In genomic region chr1:204108312-204109141, GRCh38 we compare ENCODE assay signal across 13 cellular contexts. TPM values are rescaled to one million over a fixed set of nuclear protein-coding genes. Genes with fewer than 3 reads are reported as not detected.
DNase-seq lines count a peak whose midpoint lies in the region; ATAC-seq and TF ChIP-seq lines count a peak whose summit lies in the region.
"Had no signal": no experiment of that assay in that cellular context is flagged by ENCODE, and none has a peak within 500 bp of the region (broad histone marks: within the 10 kb centered on the region; RNA-seq: fewer than 3 reads in every experiment).

No MANE protein-coding gene starts in this region.

- H3K9me3 ChIP-seq in iPS DF 6.9 (ENCODE audit: control insufficient read depth, insufficient read depth, low read length) (no peaks in the 10 kb centered on the region), prostate gland (no peaks in the 10 kb centered on the region)
- H3K9me3 ChIP-seq: body of pancreas, Caco-2 had no signal

- ATAC-seq in GM19351 (IDR thresholded peaks at IDR 0.05; ENCODE audit: unreplicated experiment): no peak
- ATAC-seq: activated T-cell treated with anti-CD3 and anti-CD28 coated beads, Interleukin-2, amount 50 U/mL, for 72 hours; body of pancreas; K562 had no signal

- intact Hi-C loops in prostate gland (cut with DNase I): no loop called here

- H3K27me3 ChIP-seq in iPS DF 6.9 (ENCODE audit: control insufficient read depth, insufficient read depth, low read length): no peaks in the 10 kb centered on the region
- no peaks in the 10 kb centered on the region for H3K27me3 ChIP-seq in prostate gland (replicated peaks; ENCODE audit: insufficient read depth)
- H3K27me3 ChIP-seq: body of pancreas had no signal

- H3K4me3 ChIP-seq in iPS DF 6.9 (ENCODE audit: low read length) (no peak overlapping the region), prostate gland (no peak overlapping the region)
- H3K4me3 ChIP-seq: body of pancreas, K562 had no signal

- TF ChIP-seq CTCF in prostate gland (IDR thresholded peaks at IDR 0.05): no peak

- TF ChIP-seq POLR2A in prostate gland (IDR thresholded peaks at IDR 0.05): no peak

- H3K4me1 ChIP-seq in iPS DF 6.9 (ENCODE audit: control insufficient read depth, insufficient read depth, low read length) (peaks cover 26% of the 10 kb centered on the region), prostate gland (replicated peaks) (peaks cover 20% of the 10 kb centered on the region)

- H3K36me3 ChIP-seq in iPS DF 6.9 (ENCODE audit: control insufficient read depth, insufficient read depth, low read length) (no peaks in the 10 kb centered on the region), prostate gland (no peaks in the 10 kb centered on the region)

- H3K27ac ChIP-seq in iPS DF 6.9 (ENCODE audit: low read length): no peak overlapping the region
- peak overlapping the region; percentile 11 to 50 for H3K27ac ChIP-seq in prostate gland

- DNase-seq in NCI-H128 (lab: John Stamatoyannopoulos, UW; ENCODE audit: unreplicated experiment) (peak; percentile 50), NCI-H774 (lab: John Stamatoyannopoulos, UW) (peak; percentile 72), iPS DF 6.9 (ENCODE audit: low read depth, low spot score) (peak; percentile 66), prostate gland (ENCODE audit: low spot score) (no peak), Kasumi-1 (lab: John Stamatoyannopoulos, UW) (no peak), Ammon's horn (ENCODE audit: low spot score) (no peak), cerebellar cortex (ENCODE audit: low spot score) (no peak)
- DNase-seq: activated T-cell treated with anti-CD3 and anti-CD28 coated beads, Interleukin-2, amount 50 U/mL, for 72 hours; body of pancreas; Caco-2 had no signal

- no CpG with 5 or more reads among the region's 21 CpGs for WGBS in iPS DF 6.9 (ENCODE audit: insufficient coverage, insufficient read length)
- 38% methylated on average over 21 of the region's 21 CpGs for WGBS in prostate gland

RNA-seq across cellular contexts. Expression of gene SOX13, which starts 35.6 kb away (rescaled TPM):
- total RNA-seq in prostate gland: 10 to 100 TPM; 91.9 to 95.9 TPM

RNA-seq across cellular contexts. Expression of gene ETNK2, which starts 43.3 kb away (rescaled TPM):
- total RNA-seq in prostate gland: 10 to 100 TPM; 25.3 to 84.5 TPM

RNA-seq across cellular contexts. Expression of gene REN, which starts 57.6 kb away (rescaled TPM):
- under 1 TPM in 1 of 2 donors, not detected in 1; 0.36 TPM for total RNA-seq in prostate gland
- total RNA-seq: activated T-cell treated with anti-CD3 and anti-CD28 coated beads, Interleukin-2, amount 50 U/mL, for 72 hours; body of pancreas; Caco-2; OCI-LY7 had no signal

Comparison
In these comparisons a context has a peak if more than half of its experiments do, and no peak if none do; other contexts are left out.
1. DNase-seq: peak in NCI-H128 (single experiment), NCI-H774 (single experiment) and iPS DF 6.9 (single experiment); none in prostate gland (single experiment), Kasumi-1 (0 of 2), Ammon's horn (single experiment) and cerebellar cortex (single experiment).